Comparison of ENCODE assay signal across 1 cellular context in genomic region chr2:235041221-235041917, GRCh38.
TF ChIP-seq lines count a peak whose summit lies in the region.

No MANE protein-coding gene starts in this region.

TF ChIP-seq in IMR-90, 13 proteins besides CTCF, POLR2A, EP300 and RAD21 (continued from another document):
- TF ChIP-seq ELK1 (IDR thresholded peaks at IDR 0.05; ENCODE audit: borderline replicate concordance, low read depth, low read length) = no peak
- TF ChIP-seq NFE2L2 (IDR thresholded peaks at IDR 0.05; ENCODE audit: low read depth, low read length) = no peak
- TF ChIP-seq MAFK (IDR thresholded peaks at IDR 0.05; ENCODE audit: low read depth, low read length) = no peak
- TF ChIP-seq CHD1 (IDR thresholded peaks at IDR 0.05; ENCODE audit: low read depth, low read length) = no peak
- TF ChIP-seq SMC3 (IDR thresholded peaks at IDR 0.05; ENCODE audit: low read depth, low read length) = no peak
- no peak for TF ChIP-seq RFX5 (IDR thresholded peaks at IDR 0.05; ENCODE audit: low read depth, low read length)
- TF ChIP-seq RCOR1 (IDR thresholded peaks at IDR 0.05; ENCODE audit: insufficient replicate concordance, low read length) = no peak
- no peak for TF ChIP-seq FOS (IDR thresholded peaks at IDR 0.05; ENCODE audit: low read depth, low read length)
- no peak for TF ChIP-seq MAZ (IDR thresholded peaks at IDR 0.05; ENCODE audit: borderline replicate concordance, low read depth, low read length)
- no peak for TF ChIP-seq MXI1 (IDR thresholded peaks at IDR 0.05; ENCODE audit: borderline replicate concordance, low read depth, low read length)
